In the genomic region with DNA sequence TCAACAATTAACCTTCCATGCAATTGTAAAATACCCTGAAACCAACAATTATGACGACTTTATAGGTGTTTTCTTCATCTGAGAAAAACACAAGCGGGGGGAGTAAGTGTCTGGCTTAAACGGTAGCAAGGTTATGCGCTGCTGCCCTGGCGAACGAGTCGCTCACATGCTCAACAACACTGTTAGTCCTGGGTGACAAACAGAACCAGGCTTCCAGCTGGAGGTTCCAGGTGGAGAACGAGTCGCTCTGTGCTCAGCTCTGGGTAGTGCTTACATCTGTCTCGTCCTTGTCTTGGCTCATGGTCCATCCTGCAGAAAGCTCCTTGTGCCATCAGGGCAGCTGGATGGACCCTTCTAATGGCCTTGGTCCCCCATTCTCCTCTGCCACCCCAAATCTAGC, we compare ENCODE assay signal across 24 cellular contexts.
"Had no signal": no experiment of that assay in that cellular context is flagged by ENCODE, and none has a peak within 500 bp of the region (broad histone marks: within the 10 kb centered on the region; RNA-seq: fewer than 3 reads in every experiment).

No MANE protein-coding gene starts in this region.

- H3K27me3 Mint-ChIP-seq: dendritic cell treated with granulocyte-macrophage colony-stimulating factor and Interleukin-4, amounts not matched to agents 40 ng/mL and 50 ng/mL, for 4 days had no signal

- DNase-seq: colonic mucosa; cortex of kidney; effector CD8-positive, alpha-beta T cell; effector memory CD8-positive, alpha-beta T cell; endodermal cell; erythroblast; esophagus squamous epithelium; foreskin fibroblast; foreskin melanocyte; heart left ventricle; hypothalamus; left cardiac atrium; left lung; left ventricle myocardium superior; lower lobe of right lung; mesenchymal stem cell; mucosa of descending colon; naive B cell had no signal

- H3K9me3 ChIP-seq: colonic mucosa, esophagus squamous epithelium, gastroesophageal sphincter, heart left ventricle, left lung, lower lobe of right lung, mucosa of descending colon had no signal

- H2AFZ ChIP-seq: hepatocyte had no signal

- H3K36me3 ChIP-seq: colonic mucosa, esophagus squamous epithelium, gastroesophageal sphincter, heart left ventricle, left lung, lower lobe of right lung had no signal

- H3K4me1 Mint-ChIP-seq: mesothelial cell of epicardium, naive B cell had no signal

- H3K4me3 ChIP-seq: colonic mucosa, esophagus squamous epithelium, gastroesophageal sphincter, heart left ventricle, hepatocyte, left lung, lower lobe of right lung, mucosa of descending colon had no signal

- ATAC-seq: effector memory CD8-positive, alpha-beta T cell; esophagus mucosa; gastroesophageal sphincter; heart left ventricle; left cardiac atrium; left ventricle myocardium superior had no signal

- H3K27ac Mint-ChIP-seq: dendritic cell treated with granulocyte-macrophage colony-stimulating factor and Interleukin-4, amounts not matched to agents 40 ng/mL and 50 ng/mL, for 4 days; effector memory CD8-positive, alpha-beta T cell; endodermal cell; mesothelial cell of epicardium had no signal

- H3K4me3 Mint-ChIP-seq: dendritic cell treated with granulocyte-macrophage colony-stimulating factor and Interleukin-4, amounts not matched to agents 40 ng/mL and 50 ng/mL, for 4 days; effector memory CD8-positive, alpha-beta T cell; endodermal cell; mesothelial cell of epicardium had no signal

- H3K36me3 Mint-ChIP-seq: mesothelial cell of epicardium, naive B cell had no signal

- H3K27me3 ChIP-seq: colonic mucosa, esophagus squamous epithelium, gastroesophageal sphincter, heart left ventricle, hepatocyte, left lung had no signal

- H3K27ac ChIP-seq: colonic mucosa, epithelial cell of prostate, esophagus squamous epithelium, gastroesophageal sphincter, heart left ventricle, hepatocyte, left lung, lower lobe of right lung had no signal

- H3K4me2 ChIP-seq: hepatocyte had no signal

- H3K4me1 ChIP-seq: colonic mucosa, left lung, lower lobe of right lung had no signal

- H3K9me3 Mint-ChIP-seq: dendritic cell treated with granulocyte-macrophage colony-stimulating factor and Interleukin-4, amounts not matched to agents 40 ng/mL and 50 ng/mL, for 4 days; effector memory CD8-positive, alpha-beta T cell; endodermal cell; mesothelial cell of epicardium; naive B cell had no signal
